Comparison of ENCODE assay signal across 9 cellular contexts in genomic region chr11:68311155-68312116, GRCh38. TPM values are rescaled to one million over a fixed set of nuclear protein-coding genes. Genes with fewer than 3 reads are reported as not detected.
DNase-seq lines count a peak whose midpoint lies in the region; ATAC-seq, FAIRE-seq and TF ChIP-seq lines count a peak whose summit lies in the region.
"Had no signal": no experiment of that assay in that cellular context is flagged by ENCODE, and none has a peak within 500 bp of the region (broad histone marks: within the 10 kb centered on the region; RNA-seq: fewer than 3 reads in every experiment).

No MANE protein-coding gene starts in this region.

- H3K79me2 ChIP-seq in HepG2 (ENCODE audit: insufficient read depth, low read length), result peaks cover 35% of the 10 kb centered on the region

- POLR2A ChIA-PET in HepG2 (lab: Yijun Ruan, JAX), result interaction anchor here (0.6 to 5.7 kb wide), 8 partner anchors 12 to 175 kb away, joined by 3 to 127 read pairs (median 3); partner anchors contain the start of gene C11orf24
- POLR2A ChIA-PET in activated naive CD8-positive, alpha-beta T cell treated with anti-CD3 and anti-CD28 coated beads, Interleukin-2, amount 10 ng/mL, durations not matched to agents 7 days and 5 days (lab: Charles Lee), result interaction anchor here (0.6 to 1.8 kb wide), 3 partner anchors 10 to 40 kb away, joined by 3 to 7 read pairs (median 3); partner anchors contain the start of gene C11orf24

- H3K27me3 Mint-ChIP-seq in activated naive CD8-positive, alpha-beta T cell treated with anti-CD3 and anti-CD28 coated beads, Interleukin-2, amount 10 ng/mL, durations not matched to agents 7 days and 5 days, result peaks cover 1% of the 10 kb centered on the region
- H3K27me3 Mint-ChIP-seq in mesothelial cell of epicardium (ENCODE audit: low read depth), result no peaks in the 10 kb centered on the region

- H3K9me3 Mint-ChIP-seq in activated naive CD8-positive, alpha-beta T cell treated with anti-CD3 and anti-CD28 coated beads, Interleukin-2, amount 10 ng/mL, durations not matched to agents 7 days and 5 days, result no peaks in the 10 kb centered on the region
- H3K9me3 Mint-ChIP-seq in mesothelial cell of epicardium, result no peaks in the 10 kb centered on the region

- peak overlapping the region in 1 of 3 experiments; percentile 49; a peak in 1 of 6 replicates for H3K4me3 ChIP-seq in HepG2 (replicated peaks in 1 of 3; ENCODE audit: insufficient read depth in 1 of 3, low read depth in 2 of 3, low read length in 3 of 3)
- peak overlapping the region in 1 of 3 donors; percentile 74 for H3K4me3 ChIP-seq in right lobe of liver

- peaks cover 2% of the 10 kb centered on the region for H3K36me3 Mint-ChIP-seq in activated naive CD8-positive, alpha-beta T cell treated with anti-CD3 and anti-CD28 coated beads, Interleukin-2, amount 10 ng/mL, durations not matched to agents 7 days and 5 days
- H3K36me3 Mint-ChIP-seq in mesothelial cell of epicardium, result no peaks in the 10 kb centered on the region

- H3K27me3 ChIP-seq in HepG2 (ENCODE audit: control insufficient read depth in 1 of 2, insufficient read depth in 2 of 2, low read length in 2 of 2) (no peaks in the 10 kb centered on the region; a peak in 1 of 5 replicates), right lobe of liver (no peaks in the 10 kb centered on the region)

- TF ChIP-seq POLR2A in HepG2 (IDR thresholded peaks at IDR 0.05; ENCODE audit: insufficient read depth in 1 of 2, low read depth in 2 of 2, low read length in 2 of 2), result no peak; a peak in 1 of 4 replicates
- no peak for TF ChIP-seq POLR2A in right lobe of liver (IDR thresholded peaks at IDR 0.05)

- no TSS peak for BruUV-seq in HepG2 (replicated peaks; lab: Mats Ljungman, UMichigan)

- H3K27ac Mint-ChIP-seq in activated naive CD8-positive, alpha-beta T cell treated with anti-CD3 and anti-CD28 coated beads, Interleukin-2, amount 10 ng/mL, durations not matched to agents 7 days and 5 days, result peak overlapping the region; percentile 6
- peak overlapping the region; percentile 70 for H3K27ac Mint-ChIP-seq in mesothelial cell of epicardium

- H3K4me3 Mint-ChIP-seq in activated naive CD8-positive, alpha-beta T cell treated with anti-CD3 and anti-CD28 coated beads, Interleukin-2, amount 10 ng/mL, durations not matched to agents 7 days and 5 days, result peak overlapping the region; percentile 46
- peak overlapping the region; percentile 69 for H3K4me3 Mint-ChIP-seq in mesothelial cell of epicardium

- no peak for TF ChIP-seq EP300 in HepG2 (IDR thresholded peaks at IDR 0.05; ENCODE audit: low read depth in 2 of 2, low read length in 2 of 2)
- no peak for TF ChIP-seq EP300 in HepG2 (CRISPR knock-in tag; IDR thresholded peaks at IDR 0.05; ENCODE audit: borderline replicate concordance)

- WGBS in HepG2 (ENCODE audit: low lambda C conversion rate), result 86% methylated on average over 25 of the region's 25 CpGs
- 63% methylated on average over 19 of the region's 25 CpGs for WGBS in right lobe of liver (ENCODE audit: insufficient coverage, low coverage, low lambda C conversion rate, missing lambda C conversion rate)

- peak overlapping the region; percentile 54; the same call in 1 of the 2 replicates for H3K4me2 ChIP-seq in HepG2 (ENCODE audit: low read depth, low read length)

- H3K9me3 ChIP-seq in HepG2 (ENCODE audit: low read length) (no peaks in the 10 kb centered on the region), right lobe of liver (no peaks in the 10 kb centered on the region)

- H3K27ac ChIP-seq in HepG2 (ENCODE audit: extremely low read length, insufficient read depth, low read length) (peak overlapping the region; percentile 69), right lobe of liver (peak overlapping the region in 1 of 3 donors; percentile 95)

- peaks cover 12% of the 10 kb centered on the region for H4K20me1 ChIP-seq in HepG2 (ENCODE audit: insufficient read depth, low read length)

- TF ChIP-seq RAD21 in HepG2 (CRISPR knock-in tag; IDR thresholded peaks at IDR 0.05), result no peak

- CTCF ChIA-PET in HepG2 (lab: Yijun Ruan, JAX; ENCODE audit: low intra/inter-chr PET ratio, low total read pairs), result no interaction called here

- no peak overlapping the region for H2AFZ ChIP-seq in HepG2 (ENCODE audit: low read length)

- no peak for FAIRE-seq in HepG2 (lab: Jason Lieb, UNC)
- FAIRE-seq: G401.6 had no signal

- peaks cover 40% of the 10 kb centered on the region for H3K4me1 Mint-ChIP-seq in activated naive CD8-positive, alpha-beta T cell treated with anti-CD3 and anti-CD28 coated beads, Interleukin-2, amount 10 ng/mL, durations not matched to agents 7 days and 5 days
- H3K4me1 Mint-ChIP-seq in mesothelial cell of epicardium, result peaks cover 27% of the 10 kb centered on the region

- in situ Hi-C loops in HepG2 (cut with HindIII; ENCODE audit: extremely low pct_ligation_motif_present, low pct_unique_long_range_greater_than_20kb), result no loop called here

- no peaks in the 10 kb centered on the region for H3K36me3 ChIP-seq in HepG2 (replicated peaks in 1 of 2; ENCODE audit: control insufficient read depth in 1 of 2, insufficient read depth in 2 of 2, low read length in 2 of 2)
- no peaks in the 10 kb centered on the region for H3K36me3 ChIP-seq in right lobe of liver

- no peak for DNase-seq in HepG2 (ENCODE audit: low spot score)
- no peak for DNase-seq in right lobe of liver
- no peak for DNase-seq in activated naive CD8-positive, alpha-beta T cell treated with anti-CD3 and anti-CD28 coated beads, Interleukin-2, amount 10 ng/mL, durations not matched to agents 7 days and 5 days
- DNase-seq in mesothelial cell of epicardium (ENCODE audit: low spot score in 2 of 2, unreplicated experiment in 2 of 2), result no peak
- DNase-seq in NCI-H1436 treated with DMSO at 0.1 percent for 48 hours (lab: John Stamatoyannopoulos, UW), result no peak
- no peak for DNase-seq in HCEC 1CT
- no peak for DNase-seq in SW 1271 (lab: John Stamatoyannopoulos, UW)

- peaks cover 58% of the 10 kb centered on the region for H3K4me1 ChIP-seq in HepG2 (ENCODE audit: insufficient read depth, low read length)
- H3K4me1 ChIP-seq in right lobe of liver, result peaks cover 0 to 17% (median 10%) of the 10 kb centered on the region in 4 donors

- H3K9ac ChIP-seq in HepG2 (ENCODE audit: insufficient read depth, low read depth, low read length), result peak overlapping the region; percentile 60

- TF ChIP-seq CTCF in HepG2 (CRISPR knock-in tag; IDR thresholded peaks at IDR 0.05) (no peak), right lobe of liver (IDR thresholded peaks at IDR 0.05) (no peak), mesothelial cell of epicardium (IDR thresholded peaks at IDR 0.05; ENCODE audit: unreplicated experiment) (no peak)

- intact Hi-C loops in HepG2 (cut with micrococcal nuclease; ENCODE audit: unreplicated experiment) (no loop called here), right lobe of liver (cut with DNase I) (loop anchor here in 1 of 2 donors (10.0 kb wide), 1 partner anchor 73 kb away; no protein-coding TSS in a partner anchor)

- ATAC-seq in HepG2 (no peak), right lobe of liver (no peak), HG03108 (IDR thresholded peaks at IDR 0.05; ENCODE audit: unreplicated experiment) (no peak)
- no peak for ATAC-seq in activated naive CD8-positive, alpha-beta T cell treated with anti-CD3 and anti-CD28 coated beads, Interleukin-2, amount 10 ng/mL, durations not matched to agents 7 days and 5 days (ENCODE audit: low read depth)

RNA-seq across cellular contexts. Expression of gene LRP5, which starts 1.0 kb away (rescaled TPM):
- 23.6 and 40.4 TPM in 2 replicates for total RNA-seq in HepG2 (2016; rRNA removed; fragmentation: Illumina TruSeq; extraction: Trizol)
- total RNA-seq in HepG2 (2016; cell fraction: cytosol; rRNA removed; fragmentation: Illumina TruSeq; extraction: Trizol; ENCODE audit: low read depth), result 19.7 and 22.6 TPM in 2 replicates
- total RNA-seq in HepG2 (2016; cell fraction: insoluble cytoplasmic fraction; rRNA removed; fragmentation: Illumina TruSeq; extraction: Trizol), result 17.6 and 41.1 TPM in 2 replicates
- 27.9 and 29.7 TPM in 2 replicates for total RNA-seq in HepG2 (2016; cell fraction: membrane; rRNA removed; fragmentation: Illumina TruSeq; extraction: Trizol)
- 50.9 and 60.6 TPM in 2 replicates for total RNA-seq in HepG2 (2016; cell fraction: nucleus; rRNA removed; fragmentation: Illumina TruSeq; extraction: Trizol)
- 64.0 and 83.4 TPM in 2 replicates for polyA plus RNA-seq in HepG2 (2011; rRNA removed)
- 37.9 and 59.3 TPM in 2 replicates for polyA plus RNA-seq in HepG2 (2011; cell fraction: cytosol; rRNA removed)
- polyA plus RNA-seq in HepG2 (2011; cell fraction: nucleus; rRNA removed), result 131 and 158 TPM in 2 replicates
- polyA plus RNA-seq in HepG2 (2012), result 80.7 and 119 TPM in 2 replicates
- 10.8 and 12.1 TPM in 2 replicates for polyA plus RNA-seq in HepG2 (2016; cell fraction: cytosol; fragmentation: Illumina TruSeq; extraction: Trizol; ENCODE audit: low read depth)
- polyA plus RNA-seq in HepG2 (2016; cell fraction: insoluble cytoplasmic fraction; fragmentation: Illumina TruSeq; extraction: Trizol; ENCODE audit: low read depth), result 25.6 and 36.8 TPM in 2 replicates
- polyA plus RNA-seq in HepG2 (2016; cell fraction: membrane; fragmentation: Illumina TruSeq; extraction: Trizol; ENCODE audit: low read depth), result 20.7 and 25.9 TPM in 2 replicates
- polyA plus RNA-seq in HepG2 (2016; cell fraction: nucleus; fragmentation: Illumina TruSeq; extraction: Trizol; ENCODE audit: insufficient read depth, low read depth), result 130 and 133 TPM in 2 replicates
- 49.7 and 219 TPM in 2 replicates for polyA minus RNA-seq in HepG2 (2011; rRNA and poly(A)+ RNA removed; ENCODE audit: low replicate concordance)
- polyA minus RNA-seq in HepG2 (2011; cell fraction: cytosol; rRNA and poly(A)+ RNA removed), result 75.4 and 75.5 TPM in 2 replicates
- 58.3 and 59.0 TPM in 2 replicates for polyA minus RNA-seq in HepG2 (2011; cell fraction: nucleus; rRNA and poly(A)+ RNA removed)
- 100 to 1,000 TPM in 2 of 6 experiments, 10 to 100 TPM in 4; 74.4 to 120 (median 88.2) TPM for total RNA-seq in right lobe of liver
- 10 to 100 TPM; 22.3 to 23.3 TPM for total RNA-seq in activated naive CD8-positive, alpha-beta T cell treated with anti-CD3 and anti-CD28 coated beads, Interleukin-2, amount 10 ng/mL, durations not matched to agents 7 days and 5 days
- 72.5 to 76.6 TPM (median 74.7 TPM) in 3 replicates for total RNA-seq in mesothelial cell of epicardium

RNA-seq across cellular contexts. Expression of gene C11orf24, which starts 39.7 kb away (rescaled TPM):
- total RNA-seq in HepG2 (2016; rRNA removed; fragmentation: Illumina TruSeq; extraction: Trizol) (50.8 and 55.5 TPM in 2 replicates), right lobe of liver (10 to 100 TPM; 39.4 to 70.9 (median 62.4) TPM), mesothelial cell of epicardium (37.7 to 41.8 TPM (median 39.8 TPM) in 3 replicates)
- 110 and 141 TPM in 2 replicates for total RNA-seq in HepG2 (2016; cell fraction: cytosol; rRNA removed; fragmentation: Illumina TruSeq; extraction: Trizol; ENCODE audit: low read depth)
- 53.9 and 57.2 TPM in 2 replicates for total RNA-seq in HepG2 (2016; cell fraction: insoluble cytoplasmic fraction; rRNA removed; fragmentation: Illumina TruSeq; extraction: Trizol)
- 100.0 and 131 TPM in 2 replicates for total RNA-seq in HepG2 (2016; cell fraction: membrane; rRNA removed; fragmentation: Illumina TruSeq; extraction: Trizol)
- 32.7 and 33.6 TPM in 2 replicates for total RNA-seq in HepG2 (2016; cell fraction: nucleus; rRNA removed; fragmentation: Illumina TruSeq; extraction: Trizol)
- 52.9 and 62.4 TPM in 2 replicates for polyA plus RNA-seq in HepG2 (2011; rRNA removed)
- 58.4 and 70.2 TPM in 2 replicates for polyA plus RNA-seq in HepG2 (2011; cell fraction: cytosol; rRNA removed)
- polyA plus RNA-seq in HepG2 (2011; cell fraction: nucleus; rRNA removed), result 58.8 and 59.2 TPM in 2 replicates
- polyA plus RNA-seq in HepG2 (2012), result 50.8 and 63.8 TPM in 2 replicates
- polyA plus RNA-seq in HepG2 (2016; cell fraction: cytosol; fragmentation: Illumina TruSeq; extraction: Trizol; ENCODE audit: low read depth), result 122 and 158 TPM in 2 replicates
- 61.2 and 70.0 TPM in 2 replicates for polyA plus RNA-seq in HepG2 (2016; cell fraction: insoluble cytoplasmic fraction; fragmentation: Illumina TruSeq; extraction: Trizol; ENCODE audit: low read depth)
- 97.9 and 125 TPM in 2 replicates for polyA plus RNA-seq in HepG2 (2016; cell fraction: membrane; fragmentation: Illumina TruSeq; extraction: Trizol; ENCODE audit: low read depth)
- polyA plus RNA-seq in HepG2 (2016; cell fraction: nucleus; fragmentation: Illumina TruSeq; extraction: Trizol; ENCODE audit: insufficient read depth, low read depth), result 71.8 and 76.2 TPM in 2 replicates
- 53.9 and 60.5 TPM in 2 replicates for polyA minus RNA-seq in HepG2 (2011; rRNA and poly(A)+ RNA removed; ENCODE audit: low replicate concordance)
- polyA minus RNA-seq in HepG2 (2011; cell fraction: cytosol; rRNA and poly(A)+ RNA removed), result 26.4 and 31.4 TPM in 2 replicates
- 19.3 and 23.5 TPM in 2 replicates for polyA minus RNA-seq in HepG2 (2011; cell fraction: nucleus; rRNA and poly(A)+ RNA removed)
- total RNA-seq in activated naive CD8-positive, alpha-beta T cell treated with anti-CD3 and anti-CD28 coated beads, Interleukin-2, amount 10 ng/mL, durations not matched to agents 7 days and 5 days, result 10 to 100 TPM; 23.1 to 23.5 TPM
